ENCODE assay signal across 2 cellular contexts in the genomic region with DNA sequence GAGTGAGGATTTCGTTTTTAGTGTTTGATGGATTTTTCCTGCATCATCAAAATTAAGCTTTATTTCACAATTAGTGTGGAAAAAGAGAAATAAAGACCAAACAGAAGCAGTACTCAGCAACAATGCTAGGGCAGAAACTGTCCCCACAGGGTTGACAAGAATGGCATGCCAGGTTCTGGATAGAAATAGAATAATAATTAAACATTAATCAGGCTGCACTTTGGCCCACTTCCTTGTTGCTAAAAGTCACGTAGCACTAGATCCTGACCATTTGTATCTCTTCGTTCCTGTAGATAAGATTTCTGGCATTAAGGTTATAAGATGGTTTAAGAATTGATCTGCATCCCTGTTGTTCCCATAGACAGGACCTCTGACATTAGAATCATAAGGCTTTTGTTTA.
TF ChIP-seq lines count a peak whose summit lies in the region.

No MANE protein-coding gene starts in this region.

TF ChIP-seq in liver, 16 proteins besides CTCF, POLR2A, EP300 and RAD21:
- TF ChIP-seq YY1 (IDR thresholded peaks at IDR 0.05) (peak; percentile 49), RXRA (IDR thresholded peaks at IDR 0.05) (peak; percentile 74 to 90), GABPA (IDR thresholded peaks at IDR 0.05 in 1 of 2, conservative IDR thresholded peaks at IDR 0.05 in 1 of 2) (peak in 1 of 2 donors; percentile 32), NR2F2 (IDR thresholded peaks at IDR 0.05) (no peak), TAF1 (conservative IDR thresholded peaks at IDR 0.05) (no peak), HNF4G (IDR thresholded peaks at IDR 0.05) (peak; percentile 2), JUND (IDR thresholded peaks at IDR 0.05) (peak; percentile 22 to 59), SP1 (IDR thresholded peaks at IDR 0.05) (peak; percentile 95), EGR1 (IDR thresholded peaks at IDR 0.05; ENCODE audit: low read depth in 2 of 2) (peak in 1 of 2 donors; percentile 47), FOXA2 (IDR thresholded peaks at IDR 0.05) (peak; percentile 41), FOXA1 (IDR thresholded peaks at IDR 0.05) (no peak), HNF4A (conservative IDR thresholded peaks at IDR 0.05) (peak; percentile 48 to 72)
- TF ChIP-seq, protein P1, sequence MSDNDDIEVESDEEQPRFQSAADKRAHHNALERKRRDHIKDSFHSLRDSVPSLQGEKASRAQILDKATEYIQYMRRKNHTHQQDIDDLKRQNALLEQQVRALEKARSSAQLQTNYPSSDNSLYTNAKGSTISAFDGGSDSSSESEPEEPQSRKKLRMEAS (IDR thresholded peaks at IDR 0.05): peak; percentile 55
- TF ChIP-seq, protein P2, sequence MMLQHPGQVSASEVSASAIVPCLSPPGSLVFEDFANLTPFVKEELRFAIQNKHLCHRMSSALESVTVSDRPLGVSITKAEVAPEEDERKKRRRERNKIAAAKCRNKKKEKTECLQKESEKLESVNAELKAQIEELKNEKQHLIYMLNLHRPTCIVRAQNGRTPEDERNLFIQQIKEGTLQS (IDR thresholded peaks at IDR 0.05): no peak
- TF ChIP-seq, protein P3, sequence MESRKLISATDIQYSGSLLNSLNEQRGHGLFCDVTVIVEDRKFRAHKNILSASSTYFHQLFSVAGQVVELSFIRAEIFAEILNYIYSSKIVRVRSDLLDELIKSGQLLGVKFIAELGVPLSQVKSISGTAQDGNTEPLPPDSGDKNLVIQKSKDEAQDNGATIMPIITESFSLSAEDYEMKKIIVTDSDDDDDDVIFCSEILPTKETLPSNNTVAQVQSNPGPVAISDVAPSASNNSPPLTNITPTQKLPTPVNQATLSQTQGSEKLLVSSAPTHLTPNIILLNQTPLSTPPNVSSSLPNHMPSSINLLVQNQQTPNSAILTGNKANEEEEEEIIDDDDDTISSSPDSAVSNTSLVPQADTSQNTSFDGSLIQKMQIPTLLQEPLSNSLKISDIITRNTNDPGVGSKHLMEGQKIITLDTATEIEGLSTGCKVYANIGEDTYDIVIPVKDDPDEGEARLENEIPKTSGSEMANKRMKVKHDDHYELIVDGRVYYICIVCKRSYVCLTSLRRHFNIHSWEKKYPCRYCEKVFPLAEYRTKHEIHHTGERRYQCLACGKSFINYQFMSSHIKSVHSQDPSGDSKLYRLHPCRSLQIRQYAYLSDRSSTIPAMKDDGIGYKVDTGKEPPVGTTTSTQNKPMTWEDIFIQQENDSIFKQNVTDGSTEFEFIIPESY (IDR thresholded peaks at IDR 0.05): peak; percentile 34
- TF ChIP-seq, protein P4, sequence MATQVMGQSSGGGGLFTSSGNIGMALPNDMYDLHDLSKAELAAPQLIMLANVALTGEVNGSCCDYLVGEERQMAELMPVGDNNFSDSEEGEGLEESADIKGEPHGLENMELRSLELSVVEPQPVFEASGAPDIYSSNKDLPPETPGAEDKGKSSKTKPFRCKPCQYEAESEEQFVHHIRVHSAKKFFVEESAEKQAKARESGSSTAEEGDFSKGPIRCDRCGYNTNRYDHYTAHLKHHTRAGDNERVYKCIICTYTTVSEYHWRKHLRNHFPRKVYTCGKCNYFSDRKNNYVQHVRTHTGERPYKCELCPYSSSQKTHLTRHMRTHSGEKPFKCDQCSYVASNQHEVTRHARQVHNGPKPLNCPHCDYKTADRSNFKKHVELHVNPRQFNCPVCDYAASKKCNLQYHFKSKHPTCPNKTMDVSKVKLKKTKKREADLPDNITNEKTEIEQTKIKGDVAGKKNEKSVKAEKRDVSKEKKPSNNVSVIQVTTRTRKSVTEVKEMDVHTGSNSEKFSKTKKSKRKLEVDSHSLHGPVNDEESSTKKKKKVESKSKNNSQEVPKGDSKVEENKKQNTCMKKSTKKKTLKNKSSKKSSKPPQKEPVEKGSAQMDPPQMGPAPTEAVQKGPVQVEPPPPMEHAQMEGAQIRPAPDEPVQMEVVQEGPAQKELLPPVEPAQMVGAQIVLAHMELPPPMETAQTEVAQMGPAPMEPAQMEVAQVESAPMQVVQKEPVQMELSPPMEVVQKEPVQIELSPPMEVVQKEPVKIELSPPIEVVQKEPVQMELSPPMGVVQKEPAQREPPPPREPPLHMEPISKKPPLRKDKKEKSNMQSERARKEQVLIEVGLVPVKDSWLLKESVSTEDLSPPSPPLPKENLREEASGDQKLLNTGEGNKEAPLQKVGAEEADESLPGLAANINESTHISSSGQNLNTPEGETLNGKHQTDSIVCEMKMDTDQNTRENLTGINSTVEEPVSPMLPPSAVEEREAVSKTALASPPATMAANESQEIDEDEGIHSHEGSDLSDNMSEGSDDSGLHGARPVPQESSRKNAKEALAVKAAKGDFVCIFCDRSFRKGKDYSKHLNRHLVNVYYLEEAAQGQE (IDR thresholded peaks at IDR 0.05): peak; percentile 72

TF ChIP-seq in HepG2, 621 proteins besides CTCF, POLR2A, EP300 and RAD21:
- TF ChIP-seq ZBTB21 (CRISPR knock-in tag; IDR thresholded peaks at IDR 0.05) (no peak), ZNF446 (CRISPR knock-in tag; IDR thresholded peaks at IDR 0.05) (no peak), ZNF350 (CRISPR knock-in tag; IDR thresholded peaks at IDR 0.05; ENCODE audit: borderline replicate concordance, low read depth) (no peak), ZNF878 (CRISPR knock-in tag; IDR thresholded peaks at IDR 0.05) (no peak), ZBTB3 (CRISPR knock-in tag; IDR thresholded peaks at IDR 0.05; ENCODE audit: borderline replicate concordance, low read depth) (no peak), TSC22D2 (CRISPR knock-in tag; IDR thresholded peaks at IDR 0.05; ENCODE audit: borderline replicate concordance) (no peak), PAXIP1 (CRISPR knock-in tag; conservative IDR thresholded peaks at IDR 0.05) (no peak), HNF4A (CRISPR knock-in tag; IDR thresholded peaks at IDR 0.05) (no peak), MBNL3 (CRISPR knock-in tag; conservative IDR thresholded peaks at IDR 0.05) (no peak), ZNF33A (CRISPR knock-in tag; IDR thresholded peaks at IDR 0.05; ENCODE audit: borderline replicate concordance) (no peak)
- TF ChIP-seq, protein P5, sequence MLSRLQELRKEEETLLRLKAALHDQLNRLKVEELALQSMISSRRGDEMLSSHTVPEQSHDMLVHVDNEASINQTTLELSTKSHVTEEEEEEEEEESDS (CRISPR knock-in tag; IDR thresholded peaks at IDR 0.05; ENCODE audit: borderline replicate concordance): no peak
- TF ChIP-seq, protein P6, sequence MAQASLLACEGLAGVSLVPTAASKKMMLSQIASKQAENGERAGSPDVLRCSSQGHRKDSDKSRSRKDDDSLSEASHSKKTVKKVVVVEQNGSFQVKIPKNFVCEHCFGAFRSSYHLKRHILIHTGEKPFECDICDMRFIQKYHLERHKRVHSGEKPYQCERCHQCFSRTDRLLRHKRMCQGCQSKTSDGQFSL (CRISPR knock-in tag; IDR thresholded peaks at IDR 0.05): no peak
